ENCODE assay signal across 1 cellular context in the genomic region with DNA sequence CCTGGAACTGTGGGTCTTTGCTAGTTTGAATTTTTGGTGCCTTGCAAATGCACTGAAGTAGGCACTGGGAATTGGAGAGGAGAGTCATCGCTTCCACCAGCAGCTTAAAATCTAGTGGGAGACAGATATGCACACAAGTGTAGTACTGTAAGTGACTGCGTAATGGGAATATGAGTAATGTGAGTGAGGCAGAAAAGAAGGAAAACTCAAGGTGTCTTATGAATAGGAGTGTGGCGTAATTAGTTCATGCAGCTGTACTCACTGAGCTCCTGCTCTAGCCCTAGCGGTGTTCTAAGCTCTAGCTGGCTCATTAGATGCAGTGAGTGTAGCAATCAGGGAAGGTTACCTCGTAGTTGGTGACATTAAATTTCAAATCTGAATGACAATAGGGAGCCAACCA.
TF ChIP-seq lines count a peak whose summit lies in the region.

No MANE protein-coding gene starts in this region.

TF ChIP-seq in IMR-90, 13 proteins besides CTCF, POLR2A, EP300 and RAD21:
- TF ChIP-seq CEBPB (IDR thresholded peaks at IDR 0.05; ENCODE audit: low read depth, low read length): 0 out of 2 replicates have a peak, but pooled peaks have one; percentile 9
- TF ChIP-seq MAFK (IDR thresholded peaks at IDR 0.05; ENCODE audit: low read depth, low read length): no peak
- TF ChIP-seq SMC3 (IDR thresholded peaks at IDR 0.05; ENCODE audit: low read depth, low read length): no peak
- no peak for TF ChIP-seq MXI1 (IDR thresholded peaks at IDR 0.05; ENCODE audit: borderline replicate concordance, low read depth, low read length)
- no peak for TF ChIP-seq RCOR1 (IDR thresholded peaks at IDR 0.05; ENCODE audit: insufficient replicate concordance, low read length)
- no peak for TF ChIP-seq NFE2L2 (IDR thresholded peaks at IDR 0.05; ENCODE audit: low read depth, low read length)
- no peak for TF ChIP-seq CHD1 (IDR thresholded peaks at IDR 0.05; ENCODE audit: low read depth, low read length)
